Comparison of ENCODE assay signal across 10 cellular contexts in genomic region chr1:206739411-206740076, GRCh38. TPM values are rescaled to one million over a fixed set of nuclear protein-coding genes. Genes with fewer than 3 reads are reported as not detected.
DNase-seq lines count a peak whose midpoint lies in the region; ATAC-seq and TF ChIP-seq lines count a peak whose summit lies in the region.
"Had no signal": no experiment of that assay in that cellular context is flagged by ENCODE, and none has a peak within 500 bp of the region (broad histone marks: within the 10 kb centered on the region; RNA-seq: fewer than 3 reads in every experiment).

No MANE protein-coding gene starts in this region.

- intact Hi-C loops in PC-3 (cut with micrococcal nuclease), result no loop called here
- intact Hi-C loops in left colon (cut with DNase I, micrococcal nuclease), result loop anchor here in 1 of 2 donors (10.0 kb wide), 1 partner anchor 175 kb away; no protein-coding TSS in a partner anchor
- intact Hi-C loops in posterior cingulate gyrus (cut with DNase I), result no loop called here

- no peaks in the 10 kb centered on the region for H3K27me3 ChIP-seq in PC-3 (ENCODE audit: low read length)
- H3K27me3 ChIP-seq: body of pancreas had no signal

- TF ChIP-seq CTCF in PC-3 (conservative IDR thresholded peaks at IDR 0.05; ENCODE audit: low read depth, low read length), result no peak

- H3K36me3 ChIP-seq in PC-3 (ENCODE audit: low read depth, low read length), result peaks cover 10% of the 10 kb centered on the region; the same call in 1 of the 2 replicates

- DNase-seq in AML-193 (lab: John Stamatoyannopoulos, UW) (peak; percentile 67 to 71), PC-3 (no peak), left colon (peak in 1 of 2 donors; percentile 52), NCI-H345 (lab: John Stamatoyannopoulos, UW) (no peak), DMS 273 treated with DMSO at 0.1 percent for 48 hours (lab: John Stamatoyannopoulos, UW) (no peak), posterior cingulate gyrus (no peak)

- peak; percentile 84 for ATAC-seq in GM18870 (IDR thresholded peaks at IDR 0.05; ENCODE audit: unreplicated experiment)
- ATAC-seq in HG02943 (IDR thresholded peaks at IDR 0.05; ENCODE audit: low read depth, unreplicated experiment), result peak; percentile 86
- peak; percentile 11; the same call in 1 of the 2 replicates for ATAC-seq in PC-3
- peak; percentile 21 for ATAC-seq in left colon
- ATAC-seq: body of pancreas had no signal

- H3F3A ChIP-seq in PC-3 (ENCODE audit: low read length, unreplicated experiment), result no peaks in the 10 kb centered on the region

- H4K20me1 ChIP-seq in PC-3 (ENCODE audit: low read length), result 0 out of 2 replicates have a peak, but pooled peaks cover 3% of the 10 kb centered on the region

- no peaks in the 10 kb centered on the region for H3K9me2 ChIP-seq in PC-3 (replicated peaks; ENCODE audit: low read length)

- POLR2A ChIA-PET in PC-3 (lab: Charles Lee; ENCODE audit: unreplicated experiment), result no interaction called here

- no peak overlapping the region for H3K4me3 ChIP-seq in PC-3 (ENCODE audit: low read length)
- H3K4me3 ChIP-seq: body of pancreas had no signal

- H3K27ac ChIP-seq in PC-3 (ENCODE audit: low read length), result no peak overlapping the region
- H3K27ac ChIP-seq: body of pancreas had no signal

- CTCF ChIA-PET in PC-3 (lab: Charles Lee), result interaction anchor here (0.9 kb wide), 1 partner anchor 173 kb away, joined by 3 read pairs; no protein-coding TSS in a partner anchor

- H3K4me1 ChIP-seq in PC-3 (ENCODE audit: insufficient read depth, low read length), result peaks cover 6% of the 10 kb centered on the region

- H2AFZ ChIP-seq in PC-3 (ENCODE audit: low read length), result no peak overlapping the region

- no peak overlapping the region for H3K9ac ChIP-seq in PC-3 (ENCODE audit: low read length)

- no peaks in the 10 kb centered on the region for H3K79me2 ChIP-seq in PC-3 (ENCODE audit: low read length)

- BruUV-seq in PC-3 (replicated peaks; lab: Mats Ljungman, UMichigan), result no TSS peak

- no peaks in the 10 kb centered on the region for H3K9me3 ChIP-seq in PC-3 (ENCODE audit: low read length)
- H3K9me3 ChIP-seq: body of pancreas had no signal

- H3K4me2 ChIP-seq in PC-3 (ENCODE audit: low read length), result no peak overlapping the region

RNA-seq across cellular contexts. Expression of gene IL19, which starts 31.0 kb away (rescaled TPM):
- total RNA-seq in PC-3 (2014; rRNA removed), result not detected in 2 replicates
- not detected for total RNA-seq in left colon
- total RNA-seq: body of pancreas, pulmonary artery endothelial cell had no signal

RNA-seq across cellular contexts. Expression of gene IL10, which starts 32.8 kb away (rescaled TPM):
- total RNA-seq in PC-3 (2014; rRNA removed), result not detected in 2 replicates
- total RNA-seq in left colon, result 1 to 10 TPM; 1.1 to 1.5 TPM
- total RNA-seq: pulmonary artery endothelial cell had no signal

RNA-seq across cellular contexts. Expression of gene MAPKAPK2, which starts 54.8 kb away (rescaled TPM):
- total RNA-seq in PC-3 (2014; rRNA removed), result 98.5 and 133 TPM in 2 replicates
- 10 to 100 TPM; 62.5 to 80.8 TPM for total RNA-seq in left colon

Comparison
In these comparisons a context has a peak if more than half of its experiments do, and no peak if none do; other contexts are left out.
1. DNase-seq: peak in AML-193 (2 of 2); none in PC-3 (single experiment), NCI-H345 (single experiment), DMS 273 treated with DMSO at 0.1 percent for 48 hours (single experiment) and posterior cingulate gyrus (0 of 10).
2. ATAC-seq: peak in every context shown above with its lines; median percentile 86 in HG02943; 84 in GM18870; 21 in left colon; 11 in PC-3.